2 cellular contexts compared by ENCODE assay signal in the genomic region with DNA sequence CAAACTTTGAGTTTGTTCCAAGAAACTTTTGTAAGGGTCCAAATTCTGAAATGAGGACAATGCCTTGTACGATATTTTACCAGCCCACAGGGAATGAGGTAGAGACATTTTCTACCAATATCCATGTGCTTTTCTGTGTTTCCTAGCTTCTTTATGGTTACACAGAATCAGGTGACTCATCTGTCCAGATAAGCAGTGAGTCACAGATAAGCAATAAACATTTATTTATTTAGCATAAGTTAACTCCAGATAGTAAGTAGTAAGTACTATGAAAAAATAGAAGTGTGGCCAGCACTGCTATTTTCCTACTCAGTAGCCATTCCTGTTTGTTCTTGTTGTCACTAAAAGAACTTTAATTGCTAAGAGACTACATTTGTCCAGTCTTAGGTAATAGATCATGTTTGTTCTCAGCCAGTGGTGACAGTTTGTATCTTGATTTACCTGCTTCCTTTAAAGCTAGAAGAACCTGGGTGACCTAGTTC.
TF ChIP-seq lines count a peak whose summit lies in the region.

No MANE protein-coding gene starts in this region.

TF ChIP-seq in SK-N-SH, 30 proteins besides CTCF, POLR2A, EP300 and RAD21 (continued from another document):
- TF ChIP-seq, protein P1, sequence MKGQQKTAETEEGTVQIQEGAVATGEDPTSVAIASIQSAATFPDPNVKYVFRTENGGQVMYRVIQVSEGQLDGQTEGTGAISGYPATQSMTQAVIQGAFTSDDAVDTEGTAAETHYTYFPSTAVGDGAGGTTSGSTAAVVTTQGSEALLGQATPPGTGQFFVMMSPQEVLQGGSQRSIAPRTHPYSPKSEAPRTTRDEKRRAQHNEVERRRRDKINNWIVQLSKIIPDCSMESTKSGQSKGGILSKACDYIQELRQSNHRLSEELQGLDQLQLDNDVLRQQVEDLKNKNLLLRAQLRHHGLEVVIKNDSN (IDR thresholded peaks at IDR 0.05; ENCODE audit: borderline replicate concordance, low read depth) = no peak
- no peak for TF ChIP-seq ELF1 (IDR thresholded peaks at IDR 0.05)
- no peak for TF ChIP-seq TAF1 (IDR thresholded peaks at IDR 0.05; ENCODE audit: borderline replicate concordance, low read depth, low read length)
- TF ChIP-seq POLR2AphosphoS5 (IDR thresholded peaks at IDR 0.05; ENCODE audit: low read depth, low read length) = no peak
- 0 out of 2 replicates have a peak, but pooled peaks have one; percentile 11 for TF ChIP-seq JUND (IDR thresholded peaks at IDR 0.05)
- TF ChIP-seq, protein P2, sequence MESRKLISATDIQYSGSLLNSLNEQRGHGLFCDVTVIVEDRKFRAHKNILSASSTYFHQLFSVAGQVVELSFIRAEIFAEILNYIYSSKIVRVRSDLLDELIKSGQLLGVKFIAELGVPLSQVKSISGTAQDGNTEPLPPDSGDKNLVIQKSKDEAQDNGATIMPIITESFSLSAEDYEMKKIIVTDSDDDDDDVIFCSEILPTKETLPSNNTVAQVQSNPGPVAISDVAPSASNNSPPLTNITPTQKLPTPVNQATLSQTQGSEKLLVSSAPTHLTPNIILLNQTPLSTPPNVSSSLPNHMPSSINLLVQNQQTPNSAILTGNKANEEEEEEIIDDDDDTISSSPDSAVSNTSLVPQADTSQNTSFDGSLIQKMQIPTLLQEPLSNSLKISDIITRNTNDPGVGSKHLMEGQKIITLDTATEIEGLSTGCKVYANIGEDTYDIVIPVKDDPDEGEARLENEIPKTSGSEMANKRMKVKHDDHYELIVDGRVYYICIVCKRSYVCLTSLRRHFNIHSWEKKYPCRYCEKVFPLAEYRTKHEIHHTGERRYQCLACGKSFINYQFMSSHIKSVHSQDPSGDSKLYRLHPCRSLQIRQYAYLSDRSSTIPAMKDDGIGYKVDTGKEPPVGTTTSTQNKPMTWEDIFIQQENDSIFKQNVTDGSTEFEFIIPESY (IDR thresholded peaks at IDR 0.05; ENCODE audit: borderline replicate concordance, low read depth) = no peak
- no peak for TF ChIP-seq SIN3A (IDR thresholded peaks at IDR 0.05; ENCODE audit: borderline replicate concordance, low read depth, low read length)
- peak; percentile 10; the same call in 1 of the 2 replicates for TF ChIP-seq FOSL2 (IDR thresholded peaks at IDR 0.05; ENCODE audit: borderline replicate concordance, low read depth)
TF ChIP-seq in SK-N-SH: peak in this region for 2.

TF ChIP-seq in SK-N-SH treated with all-trans-retinoic acid at 6 μM for 48 hours, 23 proteins besides CTCF, POLR2A, EP300 and RAD21 (continued from another document):
- TF ChIP-seq RARB (CRISPR knock-in tag; IDR thresholded peaks at IDR 0.05) (no peak), ISL1 (CRISPR knock-in tag; IDR thresholded peaks at IDR 0.05) (no peak), SNAI2 (CRISPR knock-in tag; IDR thresholded peaks at IDR 0.05) (no peak), TCF4 (CRISPR knock-in tag; IDR thresholded peaks at IDR 0.05; ENCODE audit: borderline replicate concordance) (no peak)
